19 cellular contexts compared by ENCODE assay signal in genomic region chr17:71631483-71631882, GRCh38.
A peak's percentile ranks its signal among the peaks of the same experiment; 100 is the strongest.
DNase-seq lines count a peak whose midpoint lies in the region; TF ChIP-seq lines count a peak whose summit lies in the region.
"Had no signal": no experiment of that assay in that cellular context is flagged by ENCODE, and none has a peak within 500 bp of the region (broad histone marks: within the 10 kb centered on the region; RNA-seq: fewer than 3 reads in every experiment).

No MANE protein-coding gene starts in this region.

- CTCF ChIA-PET in RWPE1 (lab: Yijun Ruan, JAX): no interaction called here
- CTCF ChIA-PET in CD4-positive, alpha-beta memory T cell (lab: Charles Lee; ENCODE audit: partially characterized antibody): no interaction called here

- no peak for TF ChIP-seq CTCF in RWPE1 (conservative IDR thresholded peaks at IDR 0.05; ENCODE audit: low read depth)
- TF ChIP-seq CTCF in epithelial cell of proximal tubule (conservative IDR thresholded peaks at IDR 0.05; ENCODE audit: low read depth, low read length): no peak
- TF ChIP-seq CTCF in osteocyte (IDR thresholded peaks at IDR 0.05): no peak

- POLR2A ChIA-PET in RWPE1 (lab: Yijun Ruan, JAX; ENCODE audit: low non-redundant PET): no interaction called here
- POLR2A ChIA-PET in CD4-positive, alpha-beta memory T cell (lab: Charles Lee; ENCODE audit: partially characterized antibody): no interaction called here

- no peaks in the 10 kb centered on the region for H3K9me3 ChIP-seq in CD4-positive, alpha-beta memory T cell (ENCODE audit: control insufficient read depth in 1 of 2, low read length in 2 of 2)
- H3K9me3 ChIP-seq: left ventricle myocardium inferior, prostate gland had no signal

- H3K27me3 ChIP-seq in CD4-positive, alpha-beta memory T cell (ENCODE audit: insufficient read depth, low read length): no peaks in the 10 kb centered on the region
- no peaks in the 10 kb centered on the region for H3K27me3 ChIP-seq in H7 (ENCODE audit: control insufficient read depth, insufficient read depth, low read length)

- peaks cover 29% of the 10 kb centered on the region for H3K4me1 Mint-ChIP-seq in osteocyte (ENCODE audit: unreplicated experiment)
- H3K4me1 Mint-ChIP-seq in CD4-positive, alpha-beta memory T cell: no peaks in the 10 kb centered on the region
- H3K4me1 Mint-ChIP-seq: naive B cell, T-cell had no signal

- H3K36me3 Mint-ChIP-seq in osteocyte (ENCODE audit: unreplicated experiment): no peaks in the 10 kb centered on the region
- no peaks in the 10 kb centered on the region for H3K36me3 Mint-ChIP-seq in CD4-positive, alpha-beta memory T cell
- H3K36me3 Mint-ChIP-seq: activated naive CD4-positive, alpha-beta T cell treated with anti-CD3 and anti-CD28 coated beads, Interleukin-2, amount 50 U/mL, for 72 hours; naive B cell; T-cell had no signal

- peak overlapping the region; percentile 1 for H3K27ac Mint-ChIP-seq in osteocyte (ENCODE audit: unreplicated experiment)
- H3K27ac Mint-ChIP-seq in CD4-positive, alpha-beta memory T cell: no peak overlapping the region
- H3K27ac Mint-ChIP-seq: activated naive CD4-positive, alpha-beta T cell treated with anti-CD3 and anti-CD28 coated beads, Interleukin-2, amount 50 U/mL, for 72 hours; naive B cell; T-cell had no signal

- no peak overlapping the region for H3K27ac ChIP-seq in RWPE1
- no peak overlapping the region for H3K27ac ChIP-seq in CD4-positive, alpha-beta memory T cell (ENCODE audit: low read depth, low read length)
- H3K27ac ChIP-seq: left ventricle myocardium inferior, prostate gland had no signal

- intact Hi-C loops in CD4-positive, alpha-beta memory T cell (cut with micrococcal nuclease): no loop called here

- H3K4me3 ChIP-seq in epithelial cell of proximal tubule (ENCODE audit: low read depth, low read length) (no peak overlapping the region), H7 (ENCODE audit: insufficient read depth, low read depth, low read length) (no peak overlapping the region)
- no peak overlapping the region for H3K4me3 ChIP-seq in CD4-positive, alpha-beta memory T cell (ENCODE audit: low read length in 2 of 2)
- H3K4me3 ChIP-seq: left ventricle myocardium inferior, prostate gland had no signal

- no peaks in the 10 kb centered on the region for H3K9me3 Mint-ChIP-seq in osteocyte (ENCODE audit: unreplicated experiment)
- H3K9me3 Mint-ChIP-seq in CD4-positive, alpha-beta memory T cell: peaks cover 0 to 5% (median under 1%) of the 10 kb centered on the region in 8 donors

- H3K27me3 Mint-ChIP-seq in osteocyte (ENCODE audit: unreplicated experiment): no peaks in the 10 kb centered on the region
- H3K27me3 Mint-ChIP-seq in CD4-positive, alpha-beta memory T cell: no peaks in the 10 kb centered on the region
- H3K27me3 Mint-ChIP-seq: naive B cell, T-cell had no signal

- no peak overlapping the region for H3K4me3 Mint-ChIP-seq in osteocyte (ENCODE audit: unreplicated experiment)
- H3K4me3 Mint-ChIP-seq in CD4-positive, alpha-beta memory T cell: no peak overlapping the region
- H3K4me3 Mint-ChIP-seq: naive B cell, T-cell had no signal

- H3K36me3 ChIP-seq in CD4-positive, alpha-beta memory T cell (ENCODE audit: insufficient read depth, low read length): no peaks in the 10 kb centered on the region
- no peaks in the 10 kb centered on the region for H3K36me3 ChIP-seq in H7 (replicated peaks; ENCODE audit: control insufficient read depth, insufficient read depth, low read length)
- H3K36me3 ChIP-seq: left ventricle myocardium inferior, prostate gland had no signal

- DNase-seq in EL: peak; percentile 80
- peak; percentile 8 for DNase-seq in RWPE1 (ENCODE audit: low spot score)
- peak; percentile 16 for DNase-seq in epithelial cell of proximal tubule (ENCODE audit: low read depth)
- DNase-seq in osteocyte (ENCODE audit: extremely low spot score, unreplicated experiment): no peak
- no peak for DNase-seq in CD4-positive, alpha-beta memory T cell
- DNase-seq in T-helper 9 cell: no peak
- no peak for DNase-seq in activated effector memory CD4-positive, alpha-beta T cell treated with Interleukin-2 at 50 U/mL for 16 hours
- no peak for DNase-seq in H7
- DNase-seq: cerebellar nuclear complex, GF-D8, hippocampal formation, KG1, left ventricle myocardium inferior, naive B cell, NCI-H1436 treated with DMSO at 0.1 percent for 48 hours, NCI-H446 treated with DMSO at 0.1 percent for 48 hours, T-cell had no signal

- H3K4me1 ChIP-seq in CD4-positive, alpha-beta memory T cell (ENCODE audit: insufficient read depth, low read length): no peaks in the 10 kb centered on the region
- H3K4me1 ChIP-seq: left ventricle myocardium inferior, prostate gland had no signal

Comparison
In these comparisons a context has a peak if more than half of its experiments do, and no peak if none do; other contexts are left out.
1. DNase-seq: peak in EL (single experiment), RWPE1 (single experiment) and epithelial cell of proximal tubule (single experiment); none in osteocyte (single experiment), CD4-positive, alpha-beta memory T cell (0 of 5), T-helper 9 cell (single experiment), activated effector memory CD4-positive, alpha-beta T cell treated with Interleukin-2 at 50 U/mL for 16 hours (single experiment) and H7 (single experiment).